2 cellular contexts compared by ENCODE assay signal in the genomic region with DNA sequence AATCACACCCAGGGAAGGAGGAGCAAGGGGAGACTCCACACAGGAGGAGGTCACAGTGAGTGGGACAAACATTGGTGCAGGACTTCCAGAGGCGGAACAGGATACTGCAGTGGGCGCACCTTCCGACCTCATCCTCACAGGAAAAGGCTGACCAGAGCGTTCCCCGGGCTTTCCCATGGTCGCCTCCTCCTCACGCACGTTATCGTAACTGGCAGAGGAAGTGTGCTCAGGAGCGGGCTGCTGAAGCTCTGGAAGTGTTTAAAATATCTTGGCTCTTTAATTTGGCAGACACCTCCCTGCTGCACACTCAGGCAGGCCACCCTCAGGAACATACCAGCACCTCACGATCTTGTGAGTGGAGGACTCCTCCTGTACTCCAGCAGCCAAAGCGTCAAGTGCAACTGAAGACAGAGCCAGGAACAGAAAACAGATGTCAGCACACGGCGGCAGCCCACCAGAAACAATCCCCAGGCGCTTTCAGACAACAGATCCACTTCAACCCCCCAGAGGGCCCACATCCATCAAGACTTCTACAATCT.
TF ChIP-seq lines count a peak whose summit lies in the region.

No MANE protein-coding gene starts in this region.

TF ChIP-seq in SK-N-SH, 30 proteins besides CTCF, POLR2A, EP300 and RAD21:
- TF ChIP-seq FOXJ3 (CRISPR knock-in tag; IDR thresholded peaks at IDR 0.05) (peak; percentile 61; the same call in 1 of the 2 replicates), FOXM1 (IDR thresholded peaks at IDR 0.05; ENCODE audit: low read depth) (no peak), NFIC (IDR thresholded peaks at IDR 0.05; ENCODE audit: borderline replicate concordance) (no peak), ELF1 (IDR thresholded peaks at IDR 0.05) (no peak), CHD2 (IDR thresholded peaks at IDR 0.05; ENCODE audit: low read length, partially characterized antibody) (peak; percentile 38), RFX5 (IDR thresholded peaks at IDR 0.05; ENCODE audit: low read length) (0 out of 2 replicates have a peak, but pooled peaks have one; percentile 9), RCOR1 (IDR thresholded peaks at IDR 0.05; ENCODE audit: low read length) (peak; percentile 88), GATA2 (CRISPR knock-in tag; IDR thresholded peaks at IDR 0.05) (peak; percentile 48; the same call in 1 of the 2 replicates)

TF ChIP-seq in endothelial cell of umbilical vein, 7 proteins besides CTCF, POLR2A, EP300 and RAD21:
- TF ChIP-seq MYC (IDR thresholded peaks at IDR 0.05; ENCODE audit: low read depth, low read length) (no peak), FOS (IDR thresholded peaks at IDR 0.05; ENCODE audit: borderline replicate concordance, insufficient read depth, low read length) (no peak), JUN (IDR thresholded peaks at IDR 0.05; ENCODE audit: borderline replicate concordance, insufficient read depth, insufficient read length, low read depth) (no peak), EZH2 (IDR thresholded peaks at IDR 0.05; ENCODE audit: borderline replicate concordance, low read depth, low read length, severe bottlenecking) (no peak), POLR2AphosphoS5 (IDR thresholded peaks at IDR 0.05; ENCODE audit: insufficient read depth, low read depth, low read length) (no peak), GATA2 (IDR thresholded peaks at IDR 0.05; ENCODE audit: insufficient read depth, insufficient read length, low read depth, low read length) (no peak)
- TF ChIP-seq, protein P1, sequence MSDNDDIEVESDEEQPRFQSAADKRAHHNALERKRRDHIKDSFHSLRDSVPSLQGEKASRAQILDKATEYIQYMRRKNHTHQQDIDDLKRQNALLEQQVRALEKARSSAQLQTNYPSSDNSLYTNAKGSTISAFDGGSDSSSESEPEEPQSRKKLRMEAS (IDR thresholded peaks at IDR 0.05; ENCODE audit: insufficient read depth, insufficient read length), result no peak
